In the genomic region with DNA sequence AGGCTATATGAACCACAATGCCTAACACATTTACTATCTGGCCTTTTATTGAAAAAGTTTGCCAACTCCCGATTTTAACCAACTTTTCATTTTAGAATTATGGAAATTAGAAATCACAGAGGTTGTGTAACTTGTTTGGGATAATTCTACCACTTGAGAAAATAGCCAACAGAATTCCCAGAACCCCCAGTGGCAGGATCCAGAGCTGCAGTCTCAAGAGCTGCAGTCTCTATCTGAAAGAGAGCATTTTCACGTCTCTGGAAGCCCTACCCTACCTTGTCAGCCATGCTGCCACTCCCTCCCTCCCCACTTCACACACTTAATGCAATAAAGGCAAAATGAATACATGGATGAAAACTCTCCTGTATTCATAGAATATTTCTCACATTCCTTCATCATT, we compare ENCODE assay signal across 1 cellular context.
TF ChIP-seq lines count a peak whose summit lies in the region.

No MANE protein-coding gene starts in this region.

TF ChIP-seq in H1, 55 proteins besides CTCF, POLR2A, EP300 and RAD21:
- TF ChIP-seq, protein P1, sequence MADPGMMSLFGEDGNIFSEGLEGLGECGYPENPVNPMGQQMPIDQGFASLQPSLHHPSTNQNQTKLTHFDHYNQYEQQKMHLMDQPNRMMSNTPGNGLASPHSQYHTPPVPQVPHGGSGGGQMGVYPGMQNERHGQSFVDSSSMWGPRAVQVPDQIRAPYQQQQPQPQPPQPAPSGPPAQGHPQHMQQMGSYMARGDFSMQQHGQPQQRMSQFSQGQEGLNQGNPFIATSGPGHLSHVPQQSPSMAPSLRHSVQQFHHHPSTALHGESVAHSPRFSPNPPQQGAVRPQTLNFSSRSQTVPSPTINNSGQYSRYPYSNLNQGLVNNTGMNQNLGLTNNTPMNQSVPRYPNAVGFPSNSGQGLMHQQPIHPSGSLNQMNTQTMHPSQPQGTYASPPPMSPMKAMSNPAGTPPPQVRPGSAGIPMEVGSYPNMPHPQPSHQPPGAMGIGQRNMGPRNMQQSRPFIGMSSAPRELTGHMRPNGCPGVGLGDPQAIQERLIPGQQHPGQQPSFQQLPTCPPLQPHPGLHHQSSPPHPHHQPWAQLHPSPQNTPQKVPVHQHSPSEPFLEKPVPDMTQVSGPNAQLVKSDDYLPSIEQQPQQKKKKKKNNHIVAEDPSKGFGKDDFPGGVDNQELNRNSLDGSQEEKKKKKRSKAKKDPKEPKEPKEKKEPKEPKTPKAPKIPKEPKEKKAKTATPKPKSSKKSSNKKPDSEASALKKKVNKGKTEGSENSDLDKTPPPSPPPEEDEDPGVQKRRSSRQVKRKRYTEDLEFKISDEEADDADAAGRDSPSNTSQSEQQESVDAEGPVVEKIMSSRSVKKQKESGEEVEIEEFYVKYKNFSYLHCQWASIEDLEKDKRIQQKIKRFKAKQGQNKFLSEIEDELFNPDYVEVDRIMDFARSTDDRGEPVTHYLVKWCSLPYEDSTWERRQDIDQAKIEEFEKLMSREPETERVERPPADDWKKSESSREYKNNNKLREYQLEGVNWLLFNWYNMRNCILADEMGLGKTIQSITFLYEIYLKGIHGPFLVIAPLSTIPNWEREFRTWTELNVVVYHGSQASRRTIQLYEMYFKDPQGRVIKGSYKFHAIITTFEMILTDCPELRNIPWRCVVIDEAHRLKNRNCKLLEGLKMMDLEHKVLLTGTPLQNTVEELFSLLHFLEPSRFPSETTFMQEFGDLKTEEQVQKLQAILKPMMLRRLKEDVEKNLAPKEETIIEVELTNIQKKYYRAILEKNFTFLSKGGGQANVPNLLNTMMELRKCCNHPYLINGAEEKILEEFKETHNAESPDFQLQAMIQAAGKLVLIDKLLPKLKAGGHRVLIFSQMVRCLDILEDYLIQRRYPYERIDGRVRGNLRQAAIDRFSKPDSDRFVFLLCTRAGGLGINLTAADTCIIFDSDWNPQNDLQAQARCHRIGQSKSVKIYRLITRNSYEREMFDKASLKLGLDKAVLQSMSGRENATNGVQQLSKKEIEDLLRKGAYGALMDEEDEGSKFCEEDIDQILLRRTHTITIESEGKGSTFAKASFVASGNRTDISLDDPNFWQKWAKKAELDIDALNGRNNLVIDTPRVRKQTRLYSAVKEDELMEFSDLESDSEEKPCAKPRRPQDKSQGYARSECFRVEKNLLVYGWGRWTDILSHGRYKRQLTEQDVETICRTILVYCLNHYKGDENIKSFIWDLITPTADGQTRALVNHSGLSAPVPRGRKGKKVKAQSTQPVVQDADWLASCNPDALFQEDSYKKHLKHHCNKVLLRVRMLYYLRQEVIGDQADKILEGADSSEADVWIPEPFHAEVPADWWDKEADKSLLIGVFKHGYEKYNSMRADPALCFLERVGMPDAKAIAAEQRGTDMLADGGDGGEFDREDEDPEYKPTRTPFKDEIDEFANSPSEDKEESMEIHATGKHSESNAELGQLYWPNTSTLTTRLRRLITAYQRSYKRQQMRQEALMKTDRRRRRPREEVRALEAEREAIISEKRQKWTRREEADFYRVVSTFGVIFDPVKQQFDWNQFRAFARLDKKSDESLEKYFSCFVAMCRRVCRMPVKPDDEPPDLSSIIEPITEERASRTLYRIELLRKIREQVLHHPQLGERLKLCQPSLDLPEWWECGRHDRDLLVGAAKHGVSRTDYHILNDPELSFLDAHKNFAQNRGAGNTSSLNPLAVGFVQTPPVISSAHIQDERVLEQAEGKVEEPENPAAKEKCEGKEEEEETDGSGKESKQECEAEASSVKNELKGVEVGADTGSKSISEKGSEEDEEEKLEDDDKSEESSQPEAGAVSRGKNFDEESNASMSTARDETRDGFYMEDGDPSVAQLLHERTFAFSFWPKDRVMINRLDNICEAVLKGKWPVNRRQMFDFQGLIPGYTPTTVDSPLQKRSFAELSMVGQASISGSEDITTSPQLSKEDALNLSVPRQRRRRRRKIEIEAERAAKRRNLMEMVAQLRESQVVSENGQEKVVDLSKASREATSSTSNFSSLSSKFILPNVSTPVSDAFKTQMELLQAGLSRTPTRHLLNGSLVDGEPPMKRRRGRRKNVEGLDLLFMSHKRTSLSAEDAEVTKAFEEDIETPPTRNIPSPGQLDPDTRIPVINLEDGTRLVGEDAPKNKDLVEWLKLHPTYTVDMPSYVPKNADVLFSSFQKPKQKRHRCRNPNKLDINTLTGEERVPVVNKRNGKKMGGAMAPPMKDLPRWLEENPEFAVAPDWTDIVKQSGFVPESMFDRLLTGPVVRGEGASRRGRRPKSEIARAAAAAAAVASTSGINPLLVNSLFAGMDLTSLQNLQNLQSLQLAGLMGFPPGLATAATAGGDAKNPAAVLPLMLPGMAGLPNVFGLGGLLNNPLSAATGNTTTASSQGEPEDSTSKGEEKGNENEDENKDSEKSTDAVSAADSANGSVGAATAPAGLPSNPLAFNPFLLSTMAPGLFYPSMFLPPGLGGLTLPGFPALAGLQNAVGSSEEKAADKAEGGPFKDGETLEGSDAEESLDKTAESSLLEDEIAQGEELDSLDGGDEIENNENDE (IDR thresholded peaks at IDR 0.05; ENCODE audit: insufficient replicate concordance, low read length): no peak
- TF ChIP-seq FOSL1 (IDR thresholded peaks at IDR 0.05; ENCODE audit: insufficient read depth, low read depth, low read length) (no peak), SUZ12 (IDR thresholded peaks at IDR 0.05; ENCODE audit: low read length) (no peak), CEBPB (IDR thresholded peaks at IDR 0.05; ENCODE audit: low read depth, low read length) (no peak), HDAC6 (IDR thresholded peaks at IDR 0.05; ENCODE audit: low read depth, low read length) (no peak), MAFK (IDR thresholded peaks at IDR 0.05; ENCODE audit: low read depth, low read length) (no peak), SIRT6 (IDR thresholded peaks at IDR 0.05; ENCODE audit: low read length) (no peak), HDAC2 (IDR thresholded peaks at IDR 0.05; ENCODE audit: borderline replicate concordance in 1 of 2, low read depth in 2 of 2, low read length in 2 of 2) (no peak), TCF12 (IDR thresholded peaks at IDR 0.05; ENCODE audit: low read depth, low read length) (no peak)
- TF ChIP-seq, protein P2, sequence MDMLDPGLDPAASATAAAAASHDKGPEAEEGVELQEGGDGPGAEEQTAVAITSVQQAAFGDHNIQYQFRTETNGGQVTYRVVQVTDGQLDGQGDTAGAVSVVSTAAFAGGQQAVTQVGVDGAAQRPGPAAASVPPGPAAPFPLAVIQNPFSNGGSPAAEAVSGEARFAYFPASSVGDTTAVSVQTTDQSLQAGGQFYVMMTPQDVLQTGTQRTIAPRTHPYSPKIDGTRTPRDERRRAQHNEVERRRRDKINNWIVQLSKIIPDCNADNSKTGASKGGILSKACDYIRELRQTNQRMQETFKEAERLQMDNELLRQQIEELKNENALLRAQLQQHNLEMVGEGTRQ (IDR thresholded peaks at IDR 0.05; ENCODE audit: low read length): no peak
- TF ChIP-seq, protein P3, sequence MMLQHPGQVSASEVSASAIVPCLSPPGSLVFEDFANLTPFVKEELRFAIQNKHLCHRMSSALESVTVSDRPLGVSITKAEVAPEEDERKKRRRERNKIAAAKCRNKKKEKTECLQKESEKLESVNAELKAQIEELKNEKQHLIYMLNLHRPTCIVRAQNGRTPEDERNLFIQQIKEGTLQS (IDR thresholded peaks at IDR 0.05; ENCODE audit: insufficient read depth, low read depth, low read length): no peak
TF ChIP-seq in H1: peak in this region for 0.
